In the genomic region with DNA sequence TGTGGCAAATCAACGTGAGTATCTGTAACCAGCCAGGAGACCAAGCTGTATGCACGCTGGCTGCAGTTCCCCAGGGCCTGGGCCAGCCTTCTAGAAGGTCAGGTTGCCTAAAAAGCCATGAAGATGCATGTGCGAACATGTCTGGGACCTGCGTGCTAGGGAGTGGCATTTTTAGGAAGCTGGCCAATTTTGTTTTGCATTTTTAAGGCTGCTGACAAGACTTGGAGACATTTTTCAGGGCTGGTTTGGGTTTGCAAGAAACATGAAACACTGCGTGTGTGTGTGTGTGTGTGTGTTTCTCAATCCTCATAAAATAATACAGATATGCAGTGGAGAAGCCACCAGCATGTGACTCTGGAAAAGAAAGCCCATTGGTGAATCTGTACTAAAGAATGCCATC, we compare ENCODE assay signal across 2 cellular contexts.
TF ChIP-seq lines count a peak whose summit lies in the region.

No MANE protein-coding gene starts in this region.

TF ChIP-seq in SK-N-SH, 30 proteins besides CTCF, POLR2A, EP300 and RAD21:
- no peak for TF ChIP-seq IRF3 (IDR thresholded peaks at IDR 0.05; ENCODE audit: low read depth, low read length)
- no peak for TF ChIP-seq EZH2phosphoT487 (IDR thresholded peaks at IDR 0.05; ENCODE audit: borderline replicate concordance, low read depth)
- TF ChIP-seq FOXJ3 (CRISPR knock-in tag; IDR thresholded peaks at IDR 0.05): no peak
- TF ChIP-seq GABPA (IDR thresholded peaks at IDR 0.05; ENCODE audit: low read depth): no peak
- no peak for TF ChIP-seq MAX (IDR thresholded peaks at IDR 0.05; ENCODE audit: low read depth)
- TF ChIP-seq CHD2 (IDR thresholded peaks at IDR 0.05; ENCODE audit: low read length, partially characterized antibody): no peak
- TF ChIP-seq NFIC (IDR thresholded peaks at IDR 0.05; ENCODE audit: borderline replicate concordance): no peak
- TF ChIP-seq NRF1 (IDR thresholded peaks at IDR 0.05; ENCODE audit: low read depth, low read length): no peak
- no peak for TF ChIP-seq RFX5 (IDR thresholded peaks at IDR 0.05; ENCODE audit: low read length)
- TF ChIP-seq JUND (IDR thresholded peaks at IDR 0.05): no peak
- no peak for TF ChIP-seq ELF1 (IDR thresholded peaks at IDR 0.05)
- TF ChIP-seq, protein P1, sequence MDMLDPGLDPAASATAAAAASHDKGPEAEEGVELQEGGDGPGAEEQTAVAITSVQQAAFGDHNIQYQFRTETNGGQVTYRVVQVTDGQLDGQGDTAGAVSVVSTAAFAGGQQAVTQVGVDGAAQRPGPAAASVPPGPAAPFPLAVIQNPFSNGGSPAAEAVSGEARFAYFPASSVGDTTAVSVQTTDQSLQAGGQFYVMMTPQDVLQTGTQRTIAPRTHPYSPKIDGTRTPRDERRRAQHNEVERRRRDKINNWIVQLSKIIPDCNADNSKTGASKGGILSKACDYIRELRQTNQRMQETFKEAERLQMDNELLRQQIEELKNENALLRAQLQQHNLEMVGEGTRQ (IDR thresholded peaks at IDR 0.05; ENCODE audit: borderline replicate concordance, low read depth, low read length): no peak
TF ChIP-seq in SK-N-SH: peak in this region for 0.

TF ChIP-seq in SK-N-SH treated with all-trans-retinoic acid at 6 μM for 48 hours, 23 proteins besides CTCF, POLR2A, EP300 and RAD21 (continued from another document):
- no peak for TF ChIP-seq CSRNP3 (CRISPR knock-in tag; IDR thresholded peaks at IDR 0.05)
- TF ChIP-seq ESRRG (CRISPR knock-in tag; IDR thresholded peaks at IDR 0.05): no peak
- no peak for TF ChIP-seq CSDC2 (CRISPR knock-in tag; IDR thresholded peaks at IDR 0.05)
- TF ChIP-seq TOX (CRISPR knock-in tag; IDR thresholded peaks at IDR 0.05; ENCODE audit: borderline replicate concordance): no peak
- TF ChIP-seq, protein P2, sequence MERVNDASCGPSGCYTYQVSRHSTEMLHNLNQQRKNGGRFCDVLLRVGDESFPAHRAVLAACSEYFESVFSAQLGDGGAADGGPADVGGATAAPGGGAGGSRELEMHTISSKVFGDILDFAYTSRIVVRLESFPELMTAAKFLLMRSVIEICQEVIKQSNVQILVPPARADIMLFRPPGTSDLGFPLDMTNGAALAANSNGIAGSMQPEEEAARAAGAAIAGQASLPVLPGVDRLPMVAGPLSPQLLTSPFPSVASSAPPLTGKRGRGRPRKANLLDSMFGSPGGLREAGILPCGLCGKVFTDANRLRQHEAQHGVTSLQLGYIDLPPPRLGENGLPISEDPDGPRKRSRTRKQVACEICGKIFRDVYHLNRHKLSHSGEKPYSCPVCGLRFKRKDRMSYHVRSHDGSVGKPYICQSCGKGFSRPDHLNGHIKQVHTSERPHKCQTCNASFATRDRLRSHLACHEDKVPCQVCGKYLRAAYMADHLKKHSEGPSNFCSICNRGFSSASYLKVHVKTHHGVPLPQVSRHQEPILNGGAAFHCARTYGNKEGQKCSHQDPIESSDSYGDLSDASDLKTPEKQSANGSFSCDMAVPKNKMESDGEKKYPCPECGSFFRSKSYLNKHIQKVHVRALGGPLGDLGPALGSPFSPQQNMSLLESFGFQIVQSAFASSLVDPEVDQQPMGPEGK (CRISPR knock-in tag; IDR thresholded peaks at IDR 0.05; ENCODE audit: borderline replicate concordance): no peak
- no peak for TF ChIP-seq OSR1 (CRISPR knock-in tag; IDR thresholded peaks at IDR 0.05)
- no peak for TF ChIP-seq ZNF70 (CRISPR knock-in tag; IDR thresholded peaks at IDR 0.05)
